8 cellular contexts compared by ENCODE assay signal in genomic region chr19:8446055-8446709, GRCh38. TPM values are rescaled to one million over a fixed set of nuclear protein-coding genes. Genes with fewer than 3 reads are reported as not detected.
DNase-seq lines count a peak whose midpoint lies in the region; ATAC-seq and TF ChIP-seq lines count a peak whose summit lies in the region.

No MANE protein-coding gene starts in this region.

- no peak for TF ChIP-seq EP300 in stomach (IDR thresholded peaks at IDR 0.05)

- H3K36me3 Mint-ChIP-seq in activated T-helper 17 cell treated with anti-CD3 and anti-CD28 coated beads, Interleukin-2, amount 50 U/mL, for 72 hours (ENCODE audit: low read depth): peaks cover 58% of the 10 kb centered on the region
- H3K36me3 Mint-ChIP-seq in immature natural killer cell: peaks cover 3 to 7% (median 4%) of the 10 kb centered on the region in 3 donors

- no peaks in the 10 kb centered on the region for H3K27me3 Mint-ChIP-seq in activated T-helper 17 cell treated with anti-CD3 and anti-CD28 coated beads, Interleukin-2, amount 50 U/mL, for 72 hours
- peaks cover 3 to 7% (median 6%) of the 10 kb centered on the region in 3 donors for H3K27me3 Mint-ChIP-seq in immature natural killer cell (ENCODE audit: low read depth in 3 of 3)

- no peaks in the 10 kb centered on the region for H3K27me3 ChIP-seq in stomach

- peaks cover 28% of the 10 kb centered on the region for H3K4me1 Mint-ChIP-seq in activated T-helper 17 cell treated with anti-CD3 and anti-CD28 coated beads, Interleukin-2, amount 50 U/mL, for 72 hours
- H3K4me1 Mint-ChIP-seq in immature natural killer cell: peaks cover 52 to 59% of the 10 kb centered on the region in 2 donors

- H3K4me3 ChIP-seq in stomach: peak overlapping the region; percentile 94 to 95 (median 94)

- no peaks in the 10 kb centered on the region for H3K9me3 ChIP-seq in stomach

- no peak for ATAC-seq in activated T-helper 17 cell treated with anti-CD3 and anti-CD28 coated beads, Interleukin-2, amount 50 U/mL, for 72 hours (replicated peaks)
- no peak for ATAC-seq in HG02973 (IDR thresholded peaks at IDR 0.05; ENCODE audit: unreplicated experiment)

- no peaks in the 10 kb centered on the region for H3K9me3 Mint-ChIP-seq in activated T-helper 17 cell treated with anti-CD3 and anti-CD28 coated beads, Interleukin-2, amount 50 U/mL, for 72 hours
- H3K9me3 Mint-ChIP-seq in immature natural killer cell: no peaks in the 10 kb centered on the region

- H3K36me3 ChIP-seq in stomach: peaks cover 0 to 11% (median 6%) of the 10 kb centered on the region in 4 donors

- DNase-seq in NOMO-1 treated with DMSO at 0.1 percent for 48 hours (lab: John Stamatoyannopoulos, UW; ENCODE audit: unreplicated experiment): peak; percentile 21
- no peak for DNase-seq in NOMO-1 treated with dmso at 0.1 percent for 144 hours (lab: John Stamatoyannopoulos, UW; ENCODE audit: unreplicated experiment)
- no peak for DNase-seq in immature natural killer cell
- no peak for DNase-seq in stomach
- DNase-seq in kidney tubule cell (ENCODE audit: low spot score): no peak
- DNase-seq in glomerular visceral epithelial cell (ENCODE audit: extremely low spot score): no peak

- peaks cover 52 to 62% (median 57%) of the 10 kb centered on the region in 4 donors for H3K4me1 ChIP-seq in stomach

- 14 to 22% (median 15%) methylated on average over 16 of the region's 16 CpGs for WGBS in stomach, 5 donors

- peak overlapping the region; percentile 94 to 98 (median 97) for H3K27ac ChIP-seq in stomach

- intact Hi-C loops in stomach (cut with DNase I; ENCODE audit: low total_unique reads): no loop called here

- peak overlapping the region; percentile 94 for H3K27ac Mint-ChIP-seq in activated T-helper 17 cell treated with anti-CD3 and anti-CD28 coated beads, Interleukin-2, amount 50 U/mL, for 72 hours
- peak overlapping the region; percentile 85 to 93 (median 90) for H3K27ac Mint-ChIP-seq in immature natural killer cell

- TF ChIP-seq CTCF in stomach (IDR thresholded peaks at IDR 0.05): no peak

- no peak for TF ChIP-seq POLR2A in stomach (IDR thresholded peaks at IDR 0.05)

- peak overlapping the region; percentile 98 for H3K4me3 Mint-ChIP-seq in activated T-helper 17 cell treated with anti-CD3 and anti-CD28 coated beads, Interleukin-2, amount 50 U/mL, for 72 hours
- peak overlapping the region; percentile 88 to 92 (median 91) for H3K4me3 Mint-ChIP-seq in immature natural killer cell

RNA-seq across cellular contexts. Expression of gene HNRNPM, which starts 1.4 kb away (rescaled TPM):
- 100 to 1,000 TPM; 155 to 289 TPM for total RNA-seq in activated T-helper 17 cell treated with anti-CD3 and anti-CD28 coated beads, Interleukin-2, amount 50 U/mL, for 72 hours
- 100 to 1,000 TPM; 163 to 287 (median 209) TPM for polyA plus RNA-seq in immature natural killer cell
- total RNA-seq in stomach: 100 to 1,000 TPM in 3 of 5 donors, 10 to 100 TPM in 2; 54.3 to 664 (median 107) TPM
- 100 to 1,000 TPM in 1 of 3 donors, 10 to 100 TPM in 2; 87.3 to 110 (median 90.0) TPM for polyA plus RNA-seq in stomach

RNA-seq across cellular contexts. Expression of gene MARCHF2, which starts 33.1 kb away (rescaled TPM):
- total RNA-seq in activated T-helper 17 cell treated with anti-CD3 and anti-CD28 coated beads, Interleukin-2, amount 50 U/mL, for 72 hours: 10 to 100 TPM; 10.6 to 15.5 TPM
- 10 to 100 TPM; 43.9 to 71.4 (median 59.4) TPM for polyA plus RNA-seq in immature natural killer cell
- total RNA-seq in stomach: 10 to 100 TPM; 24.3 to 98.2 (median 33.4) TPM
- 10 to 100 TPM; 23.5 to 43.4 (median 38.2) TPM for polyA plus RNA-seq in stomach

RNA-seq across cellular contexts. Expression of gene RAB11B, which starts 56.0 kb away (rescaled TPM):
- total RNA-seq in activated T-helper 17 cell treated with anti-CD3 and anti-CD28 coated beads, Interleukin-2, amount 50 U/mL, for 72 hours: 10 to 100 TPM; 79.0 to 81.1 TPM
- polyA plus RNA-seq in immature natural killer cell: 100 to 1,000 TPM in 1 of 3 donors, 10 to 100 TPM in 2; 38.1 to 106 (median 53.4) TPM
- total RNA-seq in stomach: 100 to 1,000 TPM in 2 of 5 donors, 10 to 100 TPM in 3; 47.7 to 108 (median 79.9) TPM
- 100 to 1,000 TPM in 1 of 3 donors, 10 to 100 TPM in 2; 57.5 to 116 (median 78.8) TPM for polyA plus RNA-seq in stomach

RNA-seq across cellular contexts. Expression of gene PRAM1, which starts 56.3 kb away (rescaled TPM):
- 1 to 10 TPM; 1.1 to 2.9 TPM for total RNA-seq in activated T-helper 17 cell treated with anti-CD3 and anti-CD28 coated beads, Interleukin-2, amount 50 U/mL, for 72 hours
- polyA plus RNA-seq in immature natural killer cell (1 to 10 TPM; 1.9 to 3.7 (median 2.5) TPM), stomach (1 to 10 TPM in 1 of 3 donors, under 1 TPM in 1, not detected in 1; 0.81 to 1.4 TPM)
- total RNA-seq in stomach: 1 to 10 TPM in 1 of 5 donors, under 1 TPM in 1, not detected in 3; 0.37 to 1.2 TPM
